Comparison of ENCODE assay signal across 8 cellular contexts in genomic region chr1:26035203-26035958, GRCh38. TPM values are rescaled to one million over a fixed set of nuclear protein-coding genes. Genes with fewer than 3 reads are reported as not detected.
DNase-seq lines count a peak whose midpoint lies in the region; ATAC-seq and TF ChIP-seq lines count a peak whose summit lies in the region.

No MANE protein-coding gene starts in this region.

- no peaks in the 10 kb centered on the region for H4K20me1 ChIP-seq in neural progenitor cell (ENCODE audit: low read depth)

- H3K9me3 ChIP-seq in MG63 (no peaks in the 10 kb centered on the region), neural progenitor cell (ENCODE audit: low read depth) (no peaks in the 10 kb centered on the region), stomach (no peaks in the 10 kb centered on the region)

- no peak overlapping the region for H3K27ac ChIP-seq in foreskin keratinocyte
- no peak overlapping the region for H3K27ac ChIP-seq in neural progenitor cell
- H3K27ac ChIP-seq in stomach, result peak overlapping the region; percentile 78 to 92 (median 86)

- no peaks in the 10 kb centered on the region for H3K4me1 ChIP-seq in foreskin keratinocyte
- H3K4me1 ChIP-seq in neural progenitor cell, result peaks cover 5% of the 10 kb centered on the region
- peaks cover 16 to 21% (median 20%) of the 10 kb centered on the region in 4 donors for H3K4me1 ChIP-seq in stomach

- H2AFZ ChIP-seq in neural progenitor cell (replicated peaks), result peak overlapping the region; percentile 89

- H3K4me3 ChIP-seq in H7 (ENCODE audit: insufficient read depth, low read depth, low read length) (peak overlapping the region; percentile 81), MG63 (peak overlapping the region; percentile 61), neural progenitor cell (peak overlapping the region; percentile 65), stomach (peak overlapping the region; percentile 62 to 93 (median 87))

- H3F3A ChIP-seq in neural progenitor cell (ENCODE audit: low read depth), result no peaks in the 10 kb centered on the region

- peak overlapping the region; percentile 91 for H3K4me3 Mint-ChIP-seq in neural progenitor cell

- peak; percentile 85 for ATAC-seq in foreskin keratinocyte

- no peaks in the 10 kb centered on the region for H3K9me3 Mint-ChIP-seq in neural progenitor cell

- no peaks in the 10 kb centered on the region for H3K79me2 ChIP-seq in neural progenitor cell (ENCODE audit: low read depth)

- peak in 1 of 4 donors; percentile 29 for TF ChIP-seq POLR2A in stomach (IDR thresholded peaks at IDR 0.05)

- H3K27ac Mint-ChIP-seq in neural progenitor cell, result peak overlapping the region; percentile 52

- H3K36me3 Mint-ChIP-seq in neural progenitor cell, result no peaks in the 10 kb centered on the region

- WGBS in stomach, 5 donors, result 0 to 1% (median 0%) methylated on average over 59 to 60 of the region's 60 CpGs

- no peak for TF ChIP-seq CTCF in foreskin keratinocyte (conservative IDR thresholded peaks at IDR 0.05)
- TF ChIP-seq CTCF in neural progenitor cell (IDR thresholded peaks at IDR 0.05), result peak; percentile 22
- TF ChIP-seq CTCF in stomach (IDR thresholded peaks at IDR 0.05), result no peak

- H3K36me3 ChIP-seq in H7 (replicated peaks; ENCODE audit: control insufficient read depth, insufficient read depth, low read length) (no peaks in the 10 kb centered on the region), MG63 (no peaks in the 10 kb centered on the region), neural progenitor cell (no peaks in the 10 kb centered on the region), stomach (no peaks in the 10 kb centered on the region)

- H3K4me2 ChIP-seq in neural progenitor cell, result peak overlapping the region; percentile 92

- H3K27me3 Mint-ChIP-seq in neural progenitor cell (ENCODE audit: insufficient read depth, low read depth), result peaks cover 14% of the 10 kb centered on the region

- H3K9ac ChIP-seq in neural progenitor cell, result peak overlapping the region; percentile 37

- peaks cover 16% of the 10 kb centered on the region for H3K4me1 Mint-ChIP-seq in neural progenitor cell

- intact Hi-C loops in stomach (cut with DNase I; ENCODE audit: low total_unique reads), result loop anchor here (5.0 to 10.0 kb wide), 2 partner anchors 109 to 127 kb away; no protein-coding TSS in a partner anchor

- no peak for TF ChIP-seq EP300 in stomach (IDR thresholded peaks at IDR 0.05)

- H3K27me3 ChIP-seq in H7 (ENCODE audit: control insufficient read depth, insufficient read depth, low read length) (peaks cover 31% of the 10 kb centered on the region), MG63 (no peaks in the 10 kb centered on the region), foreskin keratinocyte (peaks cover 7% of the 10 kb centered on the region), neural progenitor cell (peaks cover 61% of the 10 kb centered on the region), stomach (peaks cover 0 to 22% (median 4%) of the 10 kb centered on the region in 3 donors)

- DNase-seq in Daoy (ENCODE audit: low read depth), result peak; percentile 97
- DNase-seq in H7, result peak; percentile 100
- peak; percentile 93 for DNase-seq in MG63
- DNase-seq in SIG-M5 treated with dmso at 0.1 percent for 504 hours (lab: John Stamatoyannopoulos, UW; ENCODE audit: unreplicated experiment), result peak; percentile 91
- peak; percentile 86 for DNase-seq in activated gamma-delta T cell treated with anti-CD3 and anti-CD28 coated beads, Interleukin-2, amount 50 U/mL, for 16 hours (ENCODE audit: low read depth)
- DNase-seq in foreskin keratinocyte, result peak; percentile 54 to 79
- DNase-seq in neural progenitor cell (ENCODE audit: low spot score), result peak; percentile 99
- DNase-seq in stomach, result peak; percentile 97

RNA-seq across cellular contexts. Expression of gene SLC30A2, which starts 10.5 kb away (rescaled TPM):
- 0.18 TPM in 1 of 2 replicates, not detected in the other for total RNA-seq in Daoy (2014; rRNA removed; shearing (Covaris generic))
- 0.17 TPM in 1 of 2 replicates, not detected in the other for total RNA-seq in H7 (2014; rRNA removed; shearing (Covaris generic))
- total RNA-seq in MG63 (2014; rRNA removed; shearing (Covaris generic); ENCODE audit: low replicate concordance), result not detected in 2 replicates
- not detected in 2 replicates for total RNA-seq in foreskin keratinocyte
- polyA plus RNA-seq in foreskin keratinocyte, result not detected in 2 replicates
- not detected in 2 replicates for total RNA-seq in neural progenitor cell (ENCODE audit: low replicate concordance)
- 1 to 10 TPM in 1 of 5 donors, not detected in 4; 2.0 TPM for total RNA-seq in stomach
- under 1 TPM in 2 of 3 donors, not detected in 1; 0.30 to 0.46 TPM for polyA plus RNA-seq in stomach

RNA-seq across cellular contexts. Expression of gene EXTL1, which starts 13.8 kb away (rescaled TPM):
- 0.06 and 0.15 TPM in 2 replicates for total RNA-seq in Daoy (2014; rRNA removed; shearing (Covaris generic))
- total RNA-seq in H7 (2014; rRNA removed; shearing (Covaris generic)), result 0.38 and 1.1 TPM in 2 replicates
- total RNA-seq in MG63 (2014; rRNA removed; shearing (Covaris generic); ENCODE audit: low replicate concordance), result not detected in 2 replicates
- 0.04 and 0.07 TPM in 2 replicates for total RNA-seq in foreskin keratinocyte
- 0.02 and 0.04 TPM in 2 replicates for polyA plus RNA-seq in foreskin keratinocyte
- total RNA-seq in neural progenitor cell (ENCODE audit: low replicate concordance), result 0.95 and 2.1 TPM in 2 replicates
- 10 to 100 TPM in 1 of 5 donors, under 1 TPM in 1, not detected in 3; 0.18 to 26.3 TPM for total RNA-seq in stomach
- polyA plus RNA-seq in stomach, result under 1 TPM in 2 of 3 donors, not detected in 1; 0.18 to 0.44 TPM

RNA-seq across cellular contexts. Expression of gene TRIM63, which starts 32.0 kb away (rescaled TPM):
- not detected in 2 replicates for total RNA-seq in Daoy (2014; rRNA removed; shearing (Covaris generic))
- total RNA-seq in H7 (2014; rRNA removed; shearing (Covaris generic)), result 0.07 and 0.11 TPM in 2 replicates
- total RNA-seq in MG63 (2014; rRNA removed; shearing (Covaris generic); ENCODE audit: low replicate concordance), result not detected in 2 replicates
- total RNA-seq in foreskin keratinocyte (not detected in 2 replicates), neural progenitor cell (ENCODE audit: low replicate concordance) (not detected in 2 replicates), stomach (under 1 TPM in 1 of 5 donors, not detected in 4; 0.37 TPM)
- polyA plus RNA-seq in foreskin keratinocyte (not detected in 2 replicates), stomach (1 to 10 TPM in 1 of 3 donors, under 1 TPM in 2; 0.40 to 6.0 (median 0.44) TPM)

RNA-seq across cellular contexts. Expression of gene PAFAH2, which starts 37.5 kb away (rescaled TPM):
- total RNA-seq in Daoy (2014; rRNA removed; shearing (Covaris generic)), result 7.7 and 9.0 TPM in 2 replicates
- 11.1 and 13.0 TPM in 2 replicates for total RNA-seq in H7 (2014; rRNA removed; shearing (Covaris generic))
- 3.3 and 4.5 TPM in 2 replicates for total RNA-seq in MG63 (2014; rRNA removed; shearing (Covaris generic); ENCODE audit: low replicate concordance)
- total RNA-seq in foreskin keratinocyte (9.1 and 9.6 TPM in 2 replicates), neural progenitor cell (ENCODE audit: low replicate concordance) (16.6 and 18.2 TPM in 2 replicates), stomach (10 to 100 TPM in 3 of 5 donors, 1 to 10 TPM in 1, under 1 TPM in 1; 0.58 to 25.5 (median 14.9) TPM)
- polyA plus RNA-seq in foreskin keratinocyte (5.3 and 5.4 TPM in 2 replicates), stomach (10 to 100 TPM in 2 of 3 donors, 1 to 10 TPM in 1; 6.5 to 13.3 (median 12.8) TPM)

Comparison
In these comparisons a context has a peak if more than half of its experiments do, and no peak if none do; other contexts are left out.
1. H3K27ac ChIP-seq: peak in stomach (5 of 5); none in foreskin keratinocyte (single experiment) and neural progenitor cell (single experiment).
2. Peak in every context shown above with its lines, with median percentiles within 50 percentile points of each other: DNase-seq and H3K4me3 ChIP-seq.